Comparison of ENCODE assay signal across 23 cellular contexts in the genomic region with DNA sequence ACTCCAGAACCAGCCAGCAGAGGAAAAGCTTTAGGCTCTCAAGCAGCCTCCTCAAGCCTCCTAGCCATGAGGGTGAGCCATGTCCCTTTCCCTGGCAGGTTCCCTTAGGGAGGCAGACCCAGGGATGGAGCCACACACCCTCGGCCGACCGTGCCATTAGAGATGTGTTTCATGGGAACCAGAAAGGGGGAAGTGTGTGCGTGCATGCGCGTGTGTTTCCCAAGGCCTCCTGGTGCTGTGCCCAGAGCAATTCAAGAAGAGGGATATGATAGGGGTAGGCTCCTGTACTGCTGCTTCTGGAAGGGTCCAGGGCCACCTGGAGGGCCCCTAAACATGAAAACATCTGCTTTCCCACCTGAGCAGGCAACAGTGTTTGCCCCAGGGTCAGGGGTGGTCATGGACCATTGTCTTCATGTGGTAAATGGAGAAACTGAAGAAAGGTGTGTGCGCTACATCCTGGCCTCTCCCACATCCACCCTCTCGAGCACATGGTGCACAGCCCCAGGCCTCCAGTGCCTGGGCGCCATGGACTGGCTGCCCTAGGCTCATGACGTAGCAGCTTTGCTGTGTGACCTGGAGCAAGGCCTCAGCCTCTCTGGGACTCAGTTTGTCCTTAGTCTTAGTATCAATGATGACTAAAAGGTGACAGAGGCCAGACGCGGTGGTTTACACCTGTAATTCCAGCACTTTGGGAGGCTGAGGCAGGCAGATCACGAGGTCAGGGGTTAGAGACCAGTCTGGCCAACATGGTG.
"Had no signal": no experiment of that assay in that cellular context is flagged by ENCODE, and none has a peak within 500 bp of the region (broad histone marks: within the 10 kb centered on the region; RNA-seq: fewer than 3 reads in every experiment).

No MANE protein-coding gene starts in this region.

- H3K4me1 ChIP-seq: heart left ventricle, sigmoid colon, testis had no signal

- ATAC-seq: activated CD4-positive, alpha-beta T cell treated with anti-CD3 and anti-CD28 coated beads for 36 hours; activated naive CD8-positive, alpha-beta T cell treated with anti-CD3 and anti-CD28 coated beads, Interleukin-2, amount 50 U/mL, for 24 hours; left colon; stimulated activated naive B cell treated with anti-CD40 and anti-IgM and Interleukin-4, amounts not matched to agents 10 μg/mL and 1 μg/mL and 100 μg/mL, for 72 hours had no signal

- DNase-seq: activated B cell treated with CpG ODN at 0.5 μM for 24 hours; activated CD4-positive, alpha-beta T cell treated with anti-CD3 and anti-CD28 coated beads for 36 hours; activated CD4-positive, alpha-beta T cell treated with anti-CD3 and anti-CD28 coated beads, Interleukin-2, amount 50 U/mL, for 48 hours; activated gamma-delta T cell; activated naive CD4-positive, alpha-beta T cell treated with anti-CD3 and anti-CD28 coated beads, Interleukin-2, amount 50 U/mL, for 16 hours; activated naive CD8-positive, alpha-beta T cell treated with anti-CD3 and anti-CD28 coated beads, Interleukin-2, amount 50 U/mL, for 24 hours; activated T-cell treated with anti-CD3 and anti-CD28 coated beads for 4 hours; effector CD4-positive, alpha-beta T cell; heart left ventricle; left colon; posterior cingulate gyrus; retina; sigmoid colon; stimulated activated CD4-positive, alpha-beta T cell treated with anti-CD3 and anti-CD28 coated beads, Interleukin-15, amount 100 ng/mL, for 24 hours; stimulated activated naive B cell treated with anti-CD40 and anti-IgM and Interleukin-4, amounts not matched to agents 10 μg/mL and 1 μg/mL and 100 μg/mL, for 72 hours; T-helper 1 cell; testis had no signal

- H3K9me3 ChIP-seq: heart left ventricle, sigmoid colon, testis had no signal

- H3K4me3 Mint-ChIP-seq: activated B cell treated with CpG ODN at 0.5 μM for 24 hours; activated CD4-positive, alpha-beta T cell treated with anti-CD3 and anti-CD28 coated beads for 36 hours; activated naive CD8-positive, alpha-beta T cell treated with anti-CD3 and anti-CD28 coated beads, Interleukin-2, amount 50 U/mL, for 24 hours; dendritic cell treated with granulocyte-macrophage colony-stimulating factor and Interleukin-4, amounts not matched to agents 40 ng/mL and 50 ng/mL, for 4 days; memory B cell; stimulated activated naive B cell treated with anti-CD40 and anti-IgM and Interleukin-4, amounts not matched to agents 10 μg/mL and 1 μg/mL and 100 μg/mL, for 72 hours; type B pancreatic cell had no signal

- H3K9me3 Mint-ChIP-seq: activated B cell treated with CpG ODN at 0.5 μM for 24 hours; activated naive CD8-positive, alpha-beta T cell treated with anti-CD3 and anti-CD28 coated beads, Interleukin-2, amount 50 U/mL, for 24 hours; dendritic cell treated with granulocyte-macrophage colony-stimulating factor and Interleukin-4, amounts not matched to agents 40 ng/mL and 50 ng/mL, for 4 days; memory B cell; stimulated activated naive B cell treated with anti-CD40 and anti-IgM and Interleukin-4, amounts not matched to agents 10 μg/mL and 1 μg/mL and 100 μg/mL, for 72 hours; type B pancreatic cell had no signal

- H3K27me3 ChIP-seq: testis had no signal

- H3K4me2 ChIP-seq: smooth muscle cell had no signal

- H3K36me3 ChIP-seq: heart left ventricle, sigmoid colon had no signal

- H3K4me3 ChIP-seq: heart left ventricle, sigmoid colon, smooth muscle cell, testis had no signal

- H3K4me1 Mint-ChIP-seq: activated B cell treated with CpG ODN at 0.5 μM for 24 hours; activated CD4-positive, alpha-beta T cell treated with anti-CD3 and anti-CD28 coated beads for 36 hours; activated naive CD8-positive, alpha-beta T cell treated with anti-CD3 and anti-CD28 coated beads, Interleukin-2, amount 50 U/mL, for 24 hours; memory B cell had no signal

- H3K27me3 Mint-ChIP-seq: activated CD4-positive, alpha-beta T cell treated with anti-CD3 and anti-CD28 coated beads for 36 hours; type B pancreatic cell had no signal

- H3K27ac Mint-ChIP-seq: activated B cell treated with CpG ODN at 0.5 μM for 24 hours; activated CD4-positive, alpha-beta T cell treated with anti-CD3 and anti-CD28 coated beads for 36 hours; activated naive CD8-positive, alpha-beta T cell treated with anti-CD3 and anti-CD28 coated beads, Interleukin-2, amount 50 U/mL, for 24 hours; dendritic cell treated with granulocyte-macrophage colony-stimulating factor and Interleukin-4, amounts not matched to agents 40 ng/mL and 50 ng/mL, for 4 days; memory B cell; stimulated activated naive B cell treated with anti-CD40 and anti-IgM and Interleukin-4, amounts not matched to agents 10 μg/mL and 1 μg/mL and 100 μg/mL, for 72 hours; type B pancreatic cell had no signal

- H3K27ac ChIP-seq: heart left ventricle, sigmoid colon, testis had no signal

- FAIRE-seq: endometrium, keratinocyte had no signal

- H3K36me3 Mint-ChIP-seq: memory B cell; stimulated activated naive B cell treated with anti-CD40 and anti-IgM and Interleukin-4, amounts not matched to agents 10 μg/mL and 1 μg/mL and 100 μg/mL, for 72 hours; type B pancreatic cell had no signal
